9 cellular contexts compared by ENCODE assay signal in genomic region chr15:40937762-40938529, GRCh38. TPM values are rescaled to one million over a fixed set of nuclear protein-coding genes. Genes with fewer than 3 reads are reported as not detected.
DNase-seq lines count a peak whose midpoint lies in the region; ATAC-seq and TF ChIP-seq lines count a peak whose summit lies in the region.
"Had no signal": no experiment of that assay in that cellular context is flagged by ENCODE, and none has a peak within 500 bp of the region (broad histone marks: within the 10 kb centered on the region; RNA-seq: fewer than 3 reads in every experiment).

No MANE protein-coding gene starts in this region.

- intact Hi-C loops in esophagus muscularis mucosa (cut with DNase I) = no loop called here

- no peaks in the 10 kb centered on the region for H3K9me3 Mint-ChIP-seq in mesothelial cell of epicardium

- no peak overlapping the region for H3K4me3 Mint-ChIP-seq in mesothelial cell of epicardium

- no peak overlapping the region for H3K27ac Mint-ChIP-seq in mesothelial cell of epicardium

- H4K20me1 ChIP-seq in KMS-11 (ENCODE audit: insufficient read depth) = no peaks in the 10 kb centered on the region

- H3K4me1 ChIP-seq in KMS-11 (ENCODE audit: low read depth, poor library complexity, severe bottlenecking) = peaks cover 24% of the 10 kb centered on the region
- peaks cover 14% of the 10 kb centered on the region for H3K4me1 ChIP-seq in HAP-1
- H3K4me1 ChIP-seq in esophagus muscularis mucosa = peaks cover 35 to 66% (median 51%) of the 10 kb centered on the region in 4 donors

- H3K27me3 ChIP-seq in KMS-11 (ENCODE audit: insufficient read depth, low read depth) = no peaks in the 10 kb centered on the region
- no peaks in the 10 kb centered on the region for H3K27me3 ChIP-seq in HAP-1 (ENCODE audit: low read depth)
- peaks cover 0 to 26% (median 2%) of the 10 kb centered on the region in 4 donors for H3K27me3 ChIP-seq in esophagus muscularis mucosa

- H3K36me3 ChIP-seq in KMS-11 (ENCODE audit: insufficient read depth) (no peaks in the 10 kb centered on the region), HAP-1 (replicated peaks) (no peaks in the 10 kb centered on the region), esophagus muscularis mucosa (peaks cover 0 to 23% (median 0%) of the 10 kb centered on the region in 4 donors)

- ATAC-seq in HG02970 (IDR thresholded peaks at IDR 0.05; ENCODE audit: low FRiP score, unreplicated experiment) = no peak

- no peak overlapping the region for H3K9ac ChIP-seq in KMS-11

- H3K4me2 ChIP-seq in KMS-11 = no peak overlapping the region

- TF ChIP-seq CTCF in KMS-11 (conservative IDR thresholded peaks at IDR 0.05; ENCODE audit: low read depth, low read length) (peak; percentile 30; the same call in 1 of the 2 replicates), mesothelial cell of epicardium (IDR thresholded peaks at IDR 0.05; ENCODE audit: unreplicated experiment) (peak; percentile 22), esophagus muscularis mucosa (IDR thresholded peaks at IDR 0.05) (no peak)

- H3K4me3 ChIP-seq in KMS-11 (IDR thresholded peaks at IDR 0.05; ENCODE audit: insufficient read depth, low read depth, low read length) = no peak overlapping the region
- H3K4me3 ChIP-seq in HAP-1 = no peak overlapping the region
- H3K4me3 ChIP-seq in esophagus muscularis mucosa = no peak overlapping the region
- H3K4me3 ChIP-seq: SK-N-MC had no signal

- H3K9me3 ChIP-seq in HAP-1 = no peaks in the 10 kb centered on the region
- no peaks in the 10 kb centered on the region for H3K9me3 ChIP-seq in esophagus muscularis mucosa

- H3K27ac ChIP-seq in KMS-11 (no peak overlapping the region), esophagus muscularis mucosa (replicated peaks in 1 of 4) (peak overlapping the region in 2 of 4 donors; percentile 7 to 8)
- H3K27ac ChIP-seq: SK-N-MC had no signal

- TF ChIP-seq EP300 in esophagus muscularis mucosa (IDR thresholded peaks at IDR 0.05) = no peak

- WGBS in esophagus muscularis mucosa = 66% methylated on average over 15 of the region's 19 CpGs

- no peak overlapping the region for H2AFZ ChIP-seq in KMS-11 (ENCODE audit: low read depth)

- in situ Hi-C loops in T47D (cut with HindIII; ENCODE audit: low pct_unique_long_range_greater_than_20kb, low sequenced_read_pairs) = no loop called here
- in situ Hi-C loops in HAP-1 (cut with MboI; ENCODE audit: low sequenced_read_pairs) = no loop called here

- peaks cover 9% of the 10 kb centered on the region for H3K27me3 Mint-ChIP-seq in mesothelial cell of epicardium (ENCODE audit: low read depth)

- TF ChIP-seq POLR2A in esophagus muscularis mucosa (IDR thresholded peaks at IDR 0.05; ENCODE audit: low read depth) = no peak

- H3K4me1 Mint-ChIP-seq in mesothelial cell of epicardium = peaks cover 17% of the 10 kb centered on the region

- H3K79me2 ChIP-seq in KMS-11 (ENCODE audit: insufficient read depth, low read depth) = no peaks in the 10 kb centered on the region

- no peaks in the 10 kb centered on the region for H3K36me3 Mint-ChIP-seq in mesothelial cell of epicardium

- peak; percentile 46 for DNase-seq in COLO829 (ENCODE audit: low spot score)
- peak; percentile 93 to 94 for DNase-seq in T47D (ENCODE audit: low read depth in 1 of 2, low spot score in 1 of 2)
- DNase-seq in mesothelial cell of epicardium (ENCODE audit: low spot score in 2 of 2, unreplicated experiment in 2 of 2) = no peak
- no peak for DNase-seq in HAP-1 (ENCODE audit: low spot score in 2 of 2)
- no peak for DNase-seq in midbrain (lab: John Stamatoyannopoulos, UW)
- DNase-seq in esophagus muscularis mucosa (ENCODE audit: extremely low spot score) = no peak

RNA-seq across cellular contexts. Expression of gene DLL4, which starts 8.8 kb away (rescaled TPM):
- 0.20 to 0.31 TPM (median 0.24 TPM) in 3 replicates for total RNA-seq in mesothelial cell of epicardium
- total RNA-seq in esophagus muscularis mucosa = 10 to 100 TPM in 1 of 4 donors, 1 to 10 TPM in 3; 1.7 to 12.6 (median 7.5) TPM

RNA-seq across cellular contexts. Expression of gene CHAC1, which starts 15.3 kb away (rescaled TPM):
- total RNA-seq in mesothelial cell of epicardium (2.7 to 3.2 TPM (median 3.1 TPM) in 3 replicates), esophagus muscularis mucosa (1 to 10 TPM in 3 of 4 donors, under 1 TPM in 1; 0.66 to 3.6 (median 1.3) TPM)

RNA-seq across cellular contexts. Expression of gene VPS18, which starts 43.7 kb away (rescaled TPM):
- 30.1 to 31.2 TPM (median 30.5 TPM) in 3 replicates for total RNA-seq in mesothelial cell of epicardium
- total RNA-seq in esophagus muscularis mucosa = 10 to 100 TPM; 28.7 to 36.6 (median 32.2) TPM

Comparison
In these comparisons a context has a peak if more than half of its experiments do, and no peak if none do; other contexts are left out.
1. DNase-seq: peak in COLO829 (single experiment) and T47D (2 of 2); none in mesothelial cell of epicardium (0 of 2), HAP-1 (0 of 2), midbrain (single experiment) and esophagus muscularis mucosa (single experiment).
2. CTCF ChIP-seq: peak in KMS-11 (single experiment) and mesothelial cell of epicardium (single experiment); none in esophagus muscularis mucosa (0 of 3).